ENCODE assay signal across 1 cellular context in genomic region chr20:62157387-62158087, GRCh38.
TF ChIP-seq lines count a peak whose summit lies in the region.

No MANE protein-coding gene starts in this region.

TF ChIP-seq in H1, 55 proteins besides CTCF, POLR2A, EP300 and RAD21:
- TF ChIP-seq RFX5 (IDR thresholded peaks at IDR 0.05; ENCODE audit: borderline replicate concordance, low read depth, low read length), result no peak
- TF ChIP-seq BACH1 (IDR thresholded peaks at IDR 0.05; ENCODE audit: low read length), result no peak
- no peak for TF ChIP-seq POLR2AphosphoS5 (IDR thresholded peaks at IDR 0.05; ENCODE audit: low read depth, low read length)
- TF ChIP-seq SP2 (IDR thresholded peaks at IDR 0.05; ENCODE audit: low read length), result no peak
- TF ChIP-seq RBBP5 (IDR thresholded peaks at IDR 0.05; ENCODE audit: borderline replicate concordance, low read depth, low read length), result no peak
- TF ChIP-seq ASH2L (IDR thresholded peaks at IDR 0.05; ENCODE audit: low read length), result no peak
- no peak for TF ChIP-seq CTBP2 (IDR thresholded peaks at IDR 0.05; ENCODE audit: borderline replicate concordance, insufficient read depth, insufficient read length, low read length)
- no peak for TF ChIP-seq MAFK (IDR thresholded peaks at IDR 0.05; ENCODE audit: low read depth, low read length)
- TF ChIP-seq CBX5 (IDR thresholded peaks at IDR 0.05; ENCODE audit: low read depth, low read length), result no peak
- TF ChIP-seq SIRT6 (IDR thresholded peaks at IDR 0.05; ENCODE audit: low read length), result no peak
- no peak for TF ChIP-seq TEAD4 (IDR thresholded peaks at IDR 0.05; ENCODE audit: low read depth, low read length)
- TF ChIP-seq JUND (IDR thresholded peaks at IDR 0.05; ENCODE audit: low read length), result no peak
- no peak for TF ChIP-seq TBP (IDR thresholded peaks at IDR 0.05; ENCODE audit: low read depth, low read length)
- TF ChIP-seq PHF8 (conservative IDR thresholded peaks at IDR 0.05; ENCODE audit: low read depth, low read length), result no peak
- TF ChIP-seq CBX8 (IDR thresholded peaks at IDR 0.05; ENCODE audit: borderline replicate concordance, low read depth, low read length), result no peak
- no peak for TF ChIP-seq GTF2F1 (IDR thresholded peaks at IDR 0.05; ENCODE audit: borderline replicate concordance, low read depth, low read length)
- TF ChIP-seq BCL11A (IDR thresholded peaks at IDR 0.05; ENCODE audit: low read depth in 2 of 2, low read length in 2 of 2), result no peak
- no peak for TF ChIP-seq CHD1 (IDR thresholded peaks at IDR 0.05; ENCODE audit: low read depth, low read length)
- TF ChIP-seq NRF1 (IDR thresholded peaks at IDR 0.05; ENCODE audit: low read depth, low read length), result no peak
